8 cellular contexts compared by ENCODE assay signal in the genomic region with DNA sequence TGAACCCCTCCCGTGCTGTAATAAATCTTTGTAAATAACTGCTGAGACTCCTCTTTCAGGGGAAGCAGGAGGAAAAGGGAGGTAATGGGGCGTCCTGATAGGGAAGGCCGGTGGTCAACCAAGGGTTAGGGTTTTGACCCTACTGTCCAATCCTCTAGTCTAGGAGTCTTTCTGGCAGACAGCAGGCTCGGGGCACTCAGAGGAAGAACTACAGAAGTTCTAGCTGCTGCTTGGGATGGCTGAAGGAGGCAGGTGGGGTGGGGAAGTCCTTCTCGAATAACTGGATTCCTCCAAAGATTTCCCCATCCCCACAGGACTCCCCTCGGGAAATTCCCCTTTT. TPM values are rescaled to one million over a fixed set of nuclear protein-coding genes. Genes with fewer than 3 reads are reported as not detected.
A peak's percentile ranks its signal among the peaks of the same experiment; 100 is the strongest.
DNase-seq lines count a peak whose midpoint lies in the region; ATAC-seq, FAIRE-seq and TF ChIP-seq lines count a peak whose summit lies in the region.

No MANE protein-coding gene starts in this region.

- H3K27me3 ChIP-seq in adipocyte (replicated peaks; ENCODE audit: control insufficient read depth, insufficient read depth, low read length) (peaks cover 4% of the 10 kb centered on the region), upper lobe of right lung (no peaks in the 10 kb centered on the region)

- intact Hi-C loops in lower leg skin (cut with DNase I; ENCODE audit: low total_unique reads) (no loop called here), upper lobe of right lung (cut with DNase I) (no loop called here)

- peak overlapping the region; percentile 84 for H3K4me3 ChIP-seq in GM12864 (ENCODE audit: low read depth, low read length)
- H3K4me3 ChIP-seq in adipocyte (ENCODE audit: low read length) = peak overlapping the region; percentile 97
- peak overlapping the region; percentile 72 for H3K4me3 ChIP-seq in lower leg skin (ENCODE audit: low read depth, poor library complexity, severe bottlenecking)
- peak overlapping the region; percentile 68 for H3K4me3 ChIP-seq in upper lobe of right lung

- no peak for FAIRE-seq in RCC 7860 (lab: Jason Lieb, UNC)

- H3K27ac ChIP-seq in upper lobe of right lung = peak overlapping the region; percentile 83

- peaks cover 54% of the 10 kb centered on the region for H3K4me1 ChIP-seq in adipocyte (ENCODE audit: control insufficient read depth, insufficient read depth, low read length)
- peaks cover 48% of the 10 kb centered on the region for H3K4me1 ChIP-seq in upper lobe of right lung

- no peak for TF ChIP-seq POLR2A in lower leg skin (IDR thresholded peaks at IDR 0.05)

- H3K9me3 ChIP-seq in adipocyte (ENCODE audit: control insufficient read depth, low read length) = no peaks in the 10 kb centered on the region
- H3K9me3 ChIP-seq in upper lobe of right lung = no peaks in the 10 kb centered on the region

- DNase-seq in GM12864 (ENCODE audit: low read depth) (no peak), adipocyte (ENCODE audit: low read depth) (no peak), lower leg skin (ENCODE audit: low spot score in 2 of 2) (no peak), upper lobe of right lung (no peak), RCC 7860 (ENCODE audit: low spot score) (no peak), SKM-1 (lab: John Stamatoyannopoulos, UW; ENCODE audit: unreplicated experiment) (no peak), middle frontal gyrus (ENCODE audit: extremely low spot score, low spot score) (no peak)

- ATAC-seq in HG02938 (IDR thresholded peaks at IDR 0.05; ENCODE audit: unreplicated experiment) (peak; percentile 16), upper lobe of right lung (no peak)

- peak overlapping the region; percentile 96 for H3K9ac ChIP-seq in adipocyte (ENCODE audit: low read length)

- TF ChIP-seq CTCF in GM12864 (IDR thresholded peaks at IDR 0.05; ENCODE audit: low read depth, low read length, missing control alignments) (no peak), lower leg skin (IDR thresholded peaks at IDR 0.05) (no peak), upper lobe of right lung (IDR thresholded peaks at IDR 0.05) (no peak)

- 23 to 26% methylated on average over 6 of the region's 6 CpGs for WGBS in lower leg skin, 2 donors

- H3K36me3 ChIP-seq in adipocyte (ENCODE audit: control insufficient read depth, insufficient read depth, low read length, severe bottlenecking) (no peaks in the 10 kb centered on the region), upper lobe of right lung (no peaks in the 10 kb centered on the region)

RNA-seq across cellular contexts. Expression of a gene that starts 0.4 kb away (rescaled TPM):
- total RNA-seq in lower leg skin (10 to 100 TPM; 47.7 to 99.7 (median 65.7) TPM), upper lobe of right lung (78.2 TPM)

RNA-seq across cellular contexts. Expression of a gene that starts 9.8 kb away (rescaled TPM):
- 100 to 1,000 TPM in 1 of 4 donors, 10 to 100 TPM in 3; 18.5 to 102 (median 51.8) TPM for total RNA-seq in lower leg skin
- 25.1 TPM for total RNA-seq in upper lobe of right lung

RNA-seq across cellular contexts. Expression of a gene that starts 28.6 kb away (rescaled TPM):
- total RNA-seq in lower leg skin (1 to 10 TPM in 1 of 4 donors, under 1 TPM in 2, not detected in 1; 0.44 to 3.8 (median 0.62) TPM), upper lobe of right lung (5.3 TPM)

RNA-seq across cellular contexts. Expression of a gene that starts 28.8 kb away (rescaled TPM):
- total RNA-seq in lower leg skin (under 1 TPM in 2 of 4 donors, not detected in 2; 0.17 to 0.25 TPM), upper lobe of right lung (not detected)

RNA-seq across cellular contexts. Expression of a gene that starts 31.7 kb away (rescaled TPM):
- total RNA-seq in lower leg skin (1 to 10 TPM; 1.6 to 3.8 (median 1.9) TPM), upper lobe of right lung (4.3 TPM)
